ENCODE assay signal across 1 cellular context in the genomic region with DNA sequence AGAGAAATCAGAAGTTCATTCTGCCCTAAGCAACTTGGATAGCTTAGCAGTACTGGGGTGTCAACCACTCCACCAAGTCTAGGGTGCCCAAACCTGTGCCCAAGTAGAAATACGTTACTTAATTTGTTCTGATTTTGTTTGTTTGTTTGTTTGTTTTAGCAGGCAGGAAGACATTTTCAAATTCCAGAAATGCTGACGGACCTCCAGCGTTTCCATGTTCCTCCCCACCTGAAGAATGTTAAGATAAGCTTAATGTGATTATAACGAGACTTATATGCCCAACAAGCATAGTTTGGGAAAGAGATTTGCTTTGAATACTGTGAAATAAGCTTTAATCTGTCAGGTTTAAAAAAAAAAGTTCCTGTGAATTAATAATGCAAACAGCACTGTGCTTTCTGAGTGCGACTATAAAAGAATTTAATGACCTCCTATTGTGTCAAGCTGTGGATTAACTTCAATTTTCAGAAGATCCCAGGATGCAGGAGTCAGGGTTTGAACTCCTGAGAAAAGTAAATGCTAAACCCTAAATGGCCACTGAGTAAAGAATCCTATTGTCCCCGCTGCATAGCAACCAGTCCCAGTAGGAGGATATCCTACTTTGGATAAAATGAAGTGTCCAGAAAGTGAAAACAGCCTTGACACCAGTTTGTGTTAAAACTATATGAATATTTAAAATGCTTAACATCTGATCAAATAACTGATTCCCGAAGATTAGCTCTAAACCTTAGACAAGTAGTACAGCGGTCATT.
TF ChIP-seq lines count a peak whose summit lies in the region.

No MANE protein-coding gene starts in this region.

TF ChIP-seq in GM23338, 12 proteins besides CTCF, POLR2A, EP300 and RAD21 (continued from another document):
- TF ChIP-seq, protein P1, sequence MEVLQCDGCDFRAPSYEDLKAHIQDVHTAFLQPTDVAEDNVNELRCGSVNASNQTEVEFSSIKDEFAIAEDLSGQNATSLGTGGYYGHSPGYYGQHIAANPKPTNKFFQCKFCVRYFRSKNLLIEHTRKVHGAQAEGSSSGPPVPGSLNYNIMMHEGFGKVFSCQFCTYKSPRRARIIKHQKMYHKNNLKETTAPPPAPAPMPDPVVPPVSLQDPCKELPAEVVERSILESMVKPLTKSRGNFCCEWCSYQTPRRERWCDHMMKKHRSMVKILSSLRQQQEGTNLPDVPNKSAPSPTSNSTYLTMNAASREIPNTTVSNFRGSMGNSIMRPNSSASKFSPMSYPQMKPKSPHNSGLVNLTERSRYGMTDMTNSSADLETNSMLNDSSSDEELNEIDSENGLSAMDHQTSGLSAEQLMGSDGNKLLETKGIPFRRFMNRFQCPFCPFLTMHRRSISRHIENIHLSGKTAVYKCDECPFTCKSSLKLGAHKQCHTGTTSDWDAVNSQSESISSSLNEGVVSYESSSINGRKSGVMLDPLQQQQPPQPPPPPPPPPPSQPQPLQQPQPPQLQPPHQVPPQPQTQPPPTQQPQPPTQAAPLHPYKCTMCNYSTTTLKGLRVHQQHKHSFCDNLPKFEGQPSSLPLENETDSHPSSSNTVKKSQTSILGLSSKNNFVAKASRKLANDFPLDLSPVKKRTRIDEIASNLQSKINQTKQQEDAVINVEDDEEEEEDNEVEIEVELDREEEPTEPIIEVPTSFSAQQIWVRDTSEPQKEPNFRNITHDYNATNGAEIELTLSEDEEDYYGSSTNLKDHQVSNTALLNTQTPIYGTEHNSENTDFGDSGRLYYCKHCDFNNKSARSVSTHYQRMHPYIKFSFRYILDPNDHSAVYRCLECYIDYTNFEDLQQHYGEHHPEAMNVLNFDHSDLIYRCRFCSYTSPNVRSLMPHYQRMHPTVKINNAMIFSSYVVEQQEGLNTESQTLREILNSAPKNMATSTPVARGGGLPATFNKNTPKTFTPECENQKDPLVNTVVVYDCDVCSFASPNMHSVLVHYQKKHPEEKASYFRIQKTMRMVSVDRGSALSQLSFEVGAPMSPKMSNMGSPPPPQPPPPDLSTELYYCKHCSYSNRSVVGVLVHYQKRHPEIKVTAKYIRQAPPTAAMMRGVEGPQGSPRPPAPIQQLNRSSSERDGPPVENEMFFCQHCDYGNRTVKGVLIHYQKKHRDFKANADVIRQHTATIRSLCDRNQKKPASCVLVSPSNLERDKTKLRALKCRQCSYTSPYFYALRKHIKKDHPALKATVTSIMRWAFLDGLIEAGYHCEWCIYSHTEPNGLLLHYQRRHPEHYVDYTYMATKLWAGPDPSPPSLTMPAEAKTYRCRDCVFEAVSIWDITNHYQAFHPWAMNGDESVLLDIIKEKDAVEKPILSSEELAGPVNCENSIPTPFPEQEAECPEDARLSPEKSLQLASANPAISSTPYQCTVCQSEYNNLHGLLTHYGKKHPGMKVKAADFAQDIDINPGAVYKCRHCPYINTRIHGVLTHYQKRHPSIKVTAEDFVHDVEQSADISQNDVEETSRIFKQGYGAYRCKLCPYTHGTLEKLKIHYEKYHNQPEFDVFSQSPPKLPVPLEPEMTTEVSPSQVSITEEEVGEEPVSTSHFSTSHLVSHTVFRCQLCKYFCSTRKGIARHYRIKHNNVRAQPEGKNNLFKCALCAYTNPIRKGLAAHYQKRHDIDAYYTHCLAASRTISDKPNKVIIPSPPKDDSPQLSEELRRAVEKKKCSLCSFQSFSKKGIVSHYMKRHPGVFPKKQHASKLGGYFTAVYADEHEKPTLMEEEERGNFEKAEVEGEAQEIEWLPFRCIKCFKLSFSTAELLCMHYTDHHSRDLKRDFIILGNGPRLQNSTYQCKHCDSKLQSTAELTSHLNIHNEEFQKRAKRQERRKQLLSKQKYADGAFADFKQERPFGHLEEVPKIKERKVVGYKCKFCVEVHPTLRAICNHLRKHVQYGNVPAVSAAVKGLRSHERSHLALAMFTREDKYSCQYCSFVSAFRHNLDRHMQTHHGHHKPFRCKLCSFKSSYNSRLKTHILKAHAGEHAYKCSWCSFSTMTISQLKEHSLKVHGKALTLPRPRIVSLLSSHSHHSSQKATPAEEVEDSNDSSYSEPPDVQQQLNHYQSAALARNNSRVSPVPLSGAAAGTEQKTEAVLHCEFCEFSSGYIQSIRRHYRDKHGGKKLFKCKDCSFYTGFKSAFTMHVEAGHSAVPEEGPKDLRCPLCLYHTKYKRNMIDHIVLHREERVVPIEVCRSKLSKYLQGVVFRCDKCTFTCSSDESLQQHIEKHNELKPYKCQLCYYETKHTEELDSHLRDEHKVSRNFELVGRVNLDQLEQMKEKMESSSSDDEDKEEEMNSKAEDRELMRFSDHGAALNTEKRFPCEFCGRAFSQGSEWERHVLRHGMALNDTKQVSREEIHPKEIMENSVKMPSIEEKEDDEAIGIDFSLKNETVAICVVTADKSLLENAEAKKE (CRISPR knock-in tag; IDR thresholded peaks at IDR 0.05): no peak
- TF ChIP-seq POLR2AphosphoS5 (IDR thresholded peaks at IDR 0.05; ENCODE audit: low read depth) (no peak), ZNF331 (CRISPR knock-in tag; IDR thresholded peaks at IDR 0.05; ENCODE audit: low read depth) (no peak), EZH2 (IDR thresholded peaks at IDR 0.05; ENCODE audit: low read depth, unreplicated experiment) (no peak)
